8 cellular contexts compared by ENCODE assay signal in the genomic region with DNA sequence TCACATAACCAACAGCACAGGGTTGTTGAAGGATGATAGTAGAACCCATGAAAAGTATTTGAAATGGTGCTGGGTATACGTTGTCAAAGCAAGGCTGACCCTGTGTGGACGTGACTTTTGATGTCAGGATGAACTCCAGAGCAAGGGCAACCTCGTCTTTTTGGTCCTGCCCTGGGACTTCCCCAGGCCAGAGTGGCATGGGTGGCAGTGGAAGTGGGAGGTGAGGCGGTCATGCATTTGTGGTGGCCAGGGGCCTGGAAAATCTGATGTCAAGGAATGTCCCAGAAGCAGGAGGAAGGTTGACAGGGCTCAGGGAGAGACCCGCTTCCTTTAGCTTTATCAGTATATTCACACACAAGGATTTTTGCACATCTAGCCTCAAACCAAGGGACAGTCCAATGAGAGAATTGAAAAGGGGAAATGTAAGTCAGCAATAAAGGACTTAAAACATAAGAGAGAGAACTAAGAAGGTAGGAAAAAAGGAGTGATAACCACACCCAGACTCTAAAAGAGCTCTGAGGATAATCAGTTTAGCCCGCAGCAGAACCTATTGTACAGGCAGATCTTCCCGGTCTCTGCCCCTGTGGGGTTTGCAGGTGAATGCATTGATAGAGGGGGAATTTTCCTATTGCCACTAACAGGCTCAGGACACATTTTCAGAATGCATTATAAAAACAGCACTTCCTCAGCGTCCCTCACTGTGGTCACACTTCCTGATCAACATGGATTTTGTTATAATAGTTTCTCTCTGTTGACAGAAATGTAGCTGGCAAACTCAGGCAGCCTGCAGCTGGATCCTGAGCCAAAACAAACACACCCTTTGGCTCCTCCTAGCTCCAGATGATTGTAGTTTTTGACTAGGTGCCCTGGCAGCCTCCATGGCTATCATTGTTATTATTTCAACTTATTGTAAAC.
DNase-seq lines count a peak whose midpoint lies in the region; ATAC-seq, FAIRE-seq and TF ChIP-seq lines count a peak whose summit lies in the region.

No MANE protein-coding gene starts in this region.

- H3K27ac ChIP-seq in foreskin keratinocyte (no peak overlapping the region), small intestine (ENCODE audit: low read depth in 1 of 2, low read length in 1 of 2) (no peak overlapping the region)

- H3K36me3 ChIP-seq in small intestine (ENCODE audit: control insufficient read depth in 2 of 2, insufficient read depth in 2 of 2, low read length in 2 of 2): no peaks in the 10 kb centered on the region

- POLR2A ChIA-PET in HEK293T (lab: Yijun Ruan, JAX): no interaction called here

- H3K9me3 ChIP-seq in small intestine (ENCODE audit: control insufficient read depth, low read depth): no peaks in the 10 kb centered on the region

- ATAC-seq in foreskin keratinocyte (peak; percentile 56), GM18520 (IDR thresholded peaks at IDR 0.05; ENCODE audit: unreplicated experiment) (no peak)

- DNase-seq in HEK293T (ENCODE audit: extremely low spot score) (peak; percentile 13), RPMI7951 (ENCODE audit: low read depth) (peak; percentile 21), foreskin keratinocyte (peak in 1 of 2 donors; percentile 13), small intestine (peak; percentile 49), D341Med (ENCODE audit: low spot score) (no peak), posterior cingulate gyrus (no peak)
- DNase-seq in activated CD4-positive, alpha-beta T cell treated with anti-CD3 and anti-CD28 coated beads, Interleukin-2, amount 50 U/mL, for 4 hours: no peak

- intact Hi-C loops in posterior cingulate gyrus (cut with DNase I): no loop called here

- no peaks in the 10 kb centered on the region for H3K27me3 ChIP-seq in foreskin keratinocyte
- H3K27me3 ChIP-seq in small intestine (ENCODE audit: control insufficient read depth in 2 of 2, insufficient read depth in 2 of 2, low read length in 2 of 2): no peaks in the 10 kb centered on the region

- FAIRE-seq in small intestine (lab: Jason Lieb, UNC): no peak

- H3K4me1 ChIP-seq in foreskin keratinocyte (no peaks in the 10 kb centered on the region), small intestine (ENCODE audit: control insufficient read depth in 2 of 2, insufficient read depth in 1 of 2, low read depth in 1 of 2, low read length in 1 of 2) (no peaks in the 10 kb centered on the region)

- peak; percentile 45 for TF ChIP-seq CTCF in foreskin keratinocyte (conservative IDR thresholded peaks at IDR 0.05)

- no peak overlapping the region for H3K4me3 ChIP-seq in small intestine (ENCODE audit: low read depth in 1 of 2, low read length in 2 of 2)

- 40 to 59% (median 47%) methylated on average over 8 of the region's 8 CpGs for WGBS in small intestine, 3 donors

- CTCF ChIA-PET in HEK293T (lab: Yijun Ruan, JAX): no interaction called here

TF ChIP-seq in HEK293T, 16 proteins besides CTCF, POLR2A, EP300 and RAD21:
- no peak for TF ChIP-seq HDGF (IDR thresholded peaks at IDR 0.05; ENCODE audit: borderline replicate concordance)
- TF ChIP-seq FOXK2 (IDR thresholded peaks at IDR 0.05): no peak

Comparison
In these comparisons a context has a peak if more than half of its experiments do, and no peak if none do; other contexts are left out.
1. DNase-seq: peak in HEK293T (single experiment), RPMI7951 (single experiment) and small intestine (single experiment); none in D341Med (single experiment), activated CD4-positive, alpha-beta T cell treated with anti-CD3 and anti-CD28 coated beads, Interleukin-2, amount 50 U/mL, for 4 hours (0 of 2) and posterior cingulate gyrus (0 of 10).